1 cellular context compared by ENCODE assay signal in the genomic region with DNA sequence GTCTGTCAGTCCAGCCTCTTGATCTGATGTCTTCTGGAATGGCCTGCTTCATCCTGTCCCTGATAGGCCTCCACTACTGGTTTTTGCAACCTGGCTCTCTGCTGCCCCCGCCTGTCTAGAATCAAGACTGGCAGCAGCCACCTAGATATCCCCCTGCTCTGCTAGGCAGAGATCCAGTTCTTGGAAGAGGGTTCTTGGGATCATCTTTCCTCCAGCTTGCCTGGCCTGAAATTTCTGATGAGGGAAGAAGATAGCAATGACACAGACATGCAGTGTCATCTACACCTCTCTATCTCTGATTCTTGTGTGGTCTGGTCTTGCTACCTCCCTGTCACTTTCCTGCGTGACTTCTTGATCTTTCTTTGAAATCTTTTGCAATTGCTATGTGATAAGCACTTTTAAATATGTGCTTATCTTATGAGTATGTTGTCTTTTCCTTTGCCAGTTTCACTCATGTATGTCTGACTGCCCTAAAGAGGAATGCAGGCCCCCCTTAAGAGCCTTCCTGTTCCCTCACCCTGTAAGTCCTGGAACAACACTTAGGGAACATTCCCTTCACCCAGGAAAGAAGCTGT.
TF ChIP-seq lines count a peak whose summit lies in the region.

No MANE protein-coding gene starts in this region.

TF ChIP-seq in HCT116, 20 proteins besides CTCF, POLR2A, EP300 and RAD21:
- TF ChIP-seq EZH2 (IDR thresholded peaks at IDR 0.05) = no peak
- TF ChIP-seq SRF (IDR thresholded peaks at IDR 0.05; ENCODE audit: low read depth) = no peak
- TF ChIP-seq, protein P1, sequence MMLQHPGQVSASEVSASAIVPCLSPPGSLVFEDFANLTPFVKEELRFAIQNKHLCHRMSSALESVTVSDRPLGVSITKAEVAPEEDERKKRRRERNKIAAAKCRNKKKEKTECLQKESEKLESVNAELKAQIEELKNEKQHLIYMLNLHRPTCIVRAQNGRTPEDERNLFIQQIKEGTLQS (IDR thresholded peaks at IDR 0.05) = no peak
- TF ChIP-seq, protein P2, sequence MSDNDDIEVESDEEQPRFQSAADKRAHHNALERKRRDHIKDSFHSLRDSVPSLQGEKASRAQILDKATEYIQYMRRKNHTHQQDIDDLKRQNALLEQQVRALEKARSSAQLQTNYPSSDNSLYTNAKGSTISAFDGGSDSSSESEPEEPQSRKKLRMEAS (IDR thresholded peaks at IDR 0.05) = no peak
- no peak for TF ChIP-seq JUND (IDR thresholded peaks at IDR 0.05)
- TF ChIP-seq CEBPB (IDR thresholded peaks at IDR 0.05; ENCODE audit: low read depth) = no peak
- no peak for TF ChIP-seq EZH2phosphoT487 (IDR thresholded peaks at IDR 0.05; ENCODE audit: borderline replicate concordance)
- TF ChIP-seq, protein P3, sequence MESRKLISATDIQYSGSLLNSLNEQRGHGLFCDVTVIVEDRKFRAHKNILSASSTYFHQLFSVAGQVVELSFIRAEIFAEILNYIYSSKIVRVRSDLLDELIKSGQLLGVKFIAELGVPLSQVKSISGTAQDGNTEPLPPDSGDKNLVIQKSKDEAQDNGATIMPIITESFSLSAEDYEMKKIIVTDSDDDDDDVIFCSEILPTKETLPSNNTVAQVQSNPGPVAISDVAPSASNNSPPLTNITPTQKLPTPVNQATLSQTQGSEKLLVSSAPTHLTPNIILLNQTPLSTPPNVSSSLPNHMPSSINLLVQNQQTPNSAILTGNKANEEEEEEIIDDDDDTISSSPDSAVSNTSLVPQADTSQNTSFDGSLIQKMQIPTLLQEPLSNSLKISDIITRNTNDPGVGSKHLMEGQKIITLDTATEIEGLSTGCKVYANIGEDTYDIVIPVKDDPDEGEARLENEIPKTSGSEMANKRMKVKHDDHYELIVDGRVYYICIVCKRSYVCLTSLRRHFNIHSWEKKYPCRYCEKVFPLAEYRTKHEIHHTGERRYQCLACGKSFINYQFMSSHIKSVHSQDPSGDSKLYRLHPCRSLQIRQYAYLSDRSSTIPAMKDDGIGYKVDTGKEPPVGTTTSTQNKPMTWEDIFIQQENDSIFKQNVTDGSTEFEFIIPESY (IDR thresholded peaks at IDR 0.05; ENCODE audit: extremely low read depth, insufficient replicate concordance, low read length) = no peak
- no peak for TF ChIP-seq YY1 (IDR thresholded peaks at IDR 0.05; ENCODE audit: extremely low read depth, insufficient replicate concordance, low read depth, low read length)
- TF ChIP-seq FOSL1 (IDR thresholded peaks at IDR 0.05; ENCODE audit: low read depth) = no peak
- TF ChIP-seq POLR2AphosphoS5 (IDR thresholded peaks at IDR 0.05; ENCODE audit: low read depth, low read length) = no peak
- no peak for TF ChIP-seq CBX3 (IDR thresholded peaks at IDR 0.05; ENCODE audit: low read depth)
- TF ChIP-seq, protein P4, sequence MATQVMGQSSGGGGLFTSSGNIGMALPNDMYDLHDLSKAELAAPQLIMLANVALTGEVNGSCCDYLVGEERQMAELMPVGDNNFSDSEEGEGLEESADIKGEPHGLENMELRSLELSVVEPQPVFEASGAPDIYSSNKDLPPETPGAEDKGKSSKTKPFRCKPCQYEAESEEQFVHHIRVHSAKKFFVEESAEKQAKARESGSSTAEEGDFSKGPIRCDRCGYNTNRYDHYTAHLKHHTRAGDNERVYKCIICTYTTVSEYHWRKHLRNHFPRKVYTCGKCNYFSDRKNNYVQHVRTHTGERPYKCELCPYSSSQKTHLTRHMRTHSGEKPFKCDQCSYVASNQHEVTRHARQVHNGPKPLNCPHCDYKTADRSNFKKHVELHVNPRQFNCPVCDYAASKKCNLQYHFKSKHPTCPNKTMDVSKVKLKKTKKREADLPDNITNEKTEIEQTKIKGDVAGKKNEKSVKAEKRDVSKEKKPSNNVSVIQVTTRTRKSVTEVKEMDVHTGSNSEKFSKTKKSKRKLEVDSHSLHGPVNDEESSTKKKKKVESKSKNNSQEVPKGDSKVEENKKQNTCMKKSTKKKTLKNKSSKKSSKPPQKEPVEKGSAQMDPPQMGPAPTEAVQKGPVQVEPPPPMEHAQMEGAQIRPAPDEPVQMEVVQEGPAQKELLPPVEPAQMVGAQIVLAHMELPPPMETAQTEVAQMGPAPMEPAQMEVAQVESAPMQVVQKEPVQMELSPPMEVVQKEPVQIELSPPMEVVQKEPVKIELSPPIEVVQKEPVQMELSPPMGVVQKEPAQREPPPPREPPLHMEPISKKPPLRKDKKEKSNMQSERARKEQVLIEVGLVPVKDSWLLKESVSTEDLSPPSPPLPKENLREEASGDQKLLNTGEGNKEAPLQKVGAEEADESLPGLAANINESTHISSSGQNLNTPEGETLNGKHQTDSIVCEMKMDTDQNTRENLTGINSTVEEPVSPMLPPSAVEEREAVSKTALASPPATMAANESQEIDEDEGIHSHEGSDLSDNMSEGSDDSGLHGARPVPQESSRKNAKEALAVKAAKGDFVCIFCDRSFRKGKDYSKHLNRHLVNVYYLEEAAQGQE (IDR thresholded peaks at IDR 0.05; ENCODE audit: low read depth) = no peak
- no peak for TF ChIP-seq ZNF274 (IDR thresholded peaks at IDR 0.05; ENCODE audit: low read depth, low read length)
- no peak for TF ChIP-seq SP1 (IDR thresholded peaks at IDR 0.05; ENCODE audit: low read depth)
- no peak for TF ChIP-seq ZFX (IDR thresholded peaks at IDR 0.05)
- no peak for TF ChIP-seq TCF7L2 (IDR thresholded peaks at IDR 0.05; ENCODE audit: borderline replicate concordance, extremely low read depth, insufficient read depth, insufficient read length)
- no peak for TF ChIP-seq EGR1 (IDR thresholded peaks at IDR 0.05; ENCODE audit: low read depth)
- no peak for TF ChIP-seq ELF1 (IDR thresholded peaks at IDR 0.05; ENCODE audit: borderline replicate concordance, low read depth)
- no peak for TF ChIP-seq SIN3A (IDR thresholded peaks at IDR 0.05; ENCODE audit: low read depth)
TF ChIP-seq in HCT116: peak in this region for 0.
